Comparison of ENCODE assay signal across 1 cellular context in the genomic region with DNA sequence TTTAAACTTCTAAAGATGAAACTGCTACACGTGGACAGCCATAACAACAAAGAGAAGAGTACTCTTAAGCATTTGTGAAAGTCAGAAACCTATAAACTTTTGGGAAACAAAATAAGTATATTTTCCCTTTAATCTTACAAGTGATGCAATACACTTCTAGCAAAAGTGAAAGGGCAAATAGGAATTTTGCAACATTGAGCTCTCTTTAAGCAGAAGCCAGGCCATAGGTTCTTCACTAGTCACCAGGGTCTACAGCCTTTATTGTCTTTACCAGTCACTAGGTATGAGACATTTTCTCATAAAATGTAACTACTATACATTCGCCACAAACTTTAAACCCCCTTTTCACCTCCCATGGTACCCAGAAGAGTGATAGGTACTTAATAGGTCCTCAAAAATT.
TF ChIP-seq lines count a peak whose summit lies in the region.

No MANE protein-coding gene starts in this region.

TF ChIP-seq in K562, 482 proteins besides CTCF, POLR2A, EP300 and RAD21:
- peak; percentile 68 for TF ChIP-seq CEBPB (tag; IDR thresholded peaks at IDR 0.05)
- peak; percentile 28; the same call in 1 of the 2 replicates for TF ChIP-seq ATF3 (IDR thresholded peaks at IDR 0.05)
- no peak for TF ChIP-seq ATF3 (CRISPR knock-in tag; conservative IDR thresholded peaks at IDR 0.05)
- TF ChIP-seq ZNF124 (CRISPR knock-in tag; IDR thresholded peaks at IDR 0.05) = no peak
- TF ChIP-seq TAF1 (IDR thresholded peaks at IDR 0.05; ENCODE audit: control insufficient read depth, extremely low read depth, insufficient read depth, low read length, severe bottlenecking) = no peak
- no peak for TF ChIP-seq ZNF175 (CRISPR knock-in tag; IDR thresholded peaks at IDR 0.05; ENCODE audit: low read depth)
- TF ChIP-seq CEBPG (CRISPR knock-in tag; IDR thresholded peaks at IDR 0.05) = no peak
- peak in 1 of 2 experiments; percentile 74; a peak in 2 of 4 replicates for TF ChIP-seq CEBPG (tag; conservative IDR thresholded peaks at IDR 0.05 in 1 of 2, IDR thresholded peaks at IDR 0.05 in 1 of 2)
- no peak for TF ChIP-seq NFATC3 (IDR thresholded peaks at IDR 0.05)
- TF ChIP-seq ZNF146 (CRISPR knock-in tag; IDR thresholded peaks at IDR 0.05; ENCODE audit: unreplicated experiment) = no peak
- no peak for TF ChIP-seq MYBL2 (IDR thresholded peaks at IDR 0.05; ENCODE audit: low read depth)
- TF ChIP-seq MYBL2 (CRISPR knock-in tag; IDR thresholded peaks at IDR 0.05; ENCODE audit: borderline replicate concordance) = no peak
